14 cellular contexts compared by ENCODE assay signal in genomic region chr5:76351577-76351976, GRCh38.
DNase-seq lines count a peak whose midpoint lies in the region; ATAC-seq and TF ChIP-seq lines count a peak whose summit lies in the region.
"Had no signal": no experiment of that assay in that cellular context is flagged by ENCODE, and none has a peak within 500 bp of the region (broad histone marks: within the 10 kb centered on the region; RNA-seq: fewer than 3 reads in every experiment).

No MANE protein-coding gene starts in this region.

- no peaks in the 10 kb centered on the region for H4K20me1 ChIP-seq in Loucy (ENCODE audit: insufficient read depth, low read length, poor library complexity, severe bottlenecking)

- no peak overlapping the region for H3K4me3 ChIP-seq in Loucy (ENCODE audit: low read length, poor library complexity, severe bottlenecking)
- H3K4me3 ChIP-seq: ascending aorta, SJSA1, thoracic aorta had no signal

- no peaks in the 10 kb centered on the region for H3K36me3 ChIP-seq in Loucy (ENCODE audit: insufficient read depth, low read length)
- H3K36me3 ChIP-seq: ascending aorta, BE2C, SJSA1, thoracic aorta had no signal

- H3K4me2 ChIP-seq in Loucy (ENCODE audit: low read depth, low read length, poor library complexity, severe bottlenecking) = peak overlapping the region; percentile 36

- H3F3A ChIP-seq in Loucy (ENCODE audit: low read depth) = no peaks in the 10 kb centered on the region

- H3K9me2 ChIP-seq in Loucy (replicated peaks; ENCODE audit: low read depth, low read length) = no peaks in the 10 kb centered on the region

- TF ChIP-seq CTCF in Loucy (conservative IDR thresholded peaks at IDR 0.05; ENCODE audit: low read length) = no peak

- no peak overlapping the region for H2AFZ ChIP-seq in Loucy (ENCODE audit: low read length)

- H3K9ac ChIP-seq in Loucy (ENCODE audit: low read depth, low read length, poor library complexity, severe bottlenecking) = no peak overlapping the region

- ATAC-seq in GM18498 (IDR thresholded peaks at IDR 0.05; ENCODE audit: unreplicated experiment) (peak; percentile 99), GM19467 (IDR thresholded peaks at IDR 0.05; ENCODE audit: unreplicated experiment) (peak; percentile 96), HG02970 (IDR thresholded peaks at IDR 0.05; ENCODE audit: low FRiP score, unreplicated experiment) (peak; percentile 80)

- no peaks in the 10 kb centered on the region for H3K79me2 ChIP-seq in Loucy (ENCODE audit: insufficient read depth, low read length)

- H3K9me3 ChIP-seq in Loucy (ENCODE audit: insufficient read depth, low read depth, low read length) = no peaks in the 10 kb centered on the region
- H3K9me3 ChIP-seq: ascending aorta, BE2C, SJSA1, thoracic aorta had no signal

- H3K27me3 ChIP-seq in Loucy (ENCODE audit: insufficient read depth, low read length, poor library complexity, severe bottlenecking) = no peaks in the 10 kb centered on the region
- H3K27me3 ChIP-seq: ascending aorta, BE2C had no signal

- no peak for DNase-seq in SW 1271 (lab: John Stamatoyannopoulos, UW)
- no peak for DNase-seq in NCI-H446 (lab: John Stamatoyannopoulos, UW)
- no peak for DNase-seq in NCI-H510A (lab: John Stamatoyannopoulos, UW)
- DNase-seq in NCI-H1694 treated with DMSO at 0.1 percent for 48 hours (lab: John Stamatoyannopoulos, UW) = no peak
- DNase-seq: BE2C; NCI-H345; stimulated activated CD4-positive, alpha-beta T cell treated with anti-CD3 and anti-CD28 coated beads, Interleukin-2, amount 100 ng/mL, for 24 hours had no signal

- H3K4me1 ChIP-seq in Loucy (ENCODE audit: insufficient read depth, low read length, poor library complexity, severe bottlenecking) = peaks cover 30% of the 10 kb centered on the region
- H3K4me1 ChIP-seq: ascending aorta, BE2C, SJSA1 had no signal
